14 cellular contexts compared by ENCODE assay signal in genomic region chr13:76148374-76148773, GRCh38.
DNase-seq lines count a peak whose midpoint lies in the region; ATAC-seq and TF ChIP-seq lines count a peak whose summit lies in the region.
"Had no signal": no experiment of that assay in that cellular context is flagged by ENCODE, and none has a peak within 500 bp of the region (broad histone marks: within the 10 kb centered on the region; RNA-seq: fewer than 3 reads in every experiment).

No MANE protein-coding gene starts in this region.

- intact Hi-C loops in left lung (cut with DNase I), result no loop called here

- H3K4me1 ChIP-seq in MM.1S (ENCODE audit: low read length) (peaks cover 22% of the 10 kb centered on the region), left lung (no peaks in the 10 kb centered on the region)

- peak overlapping the region; percentile 7; the same call in 1 of the 2 replicates for H3K4me2 ChIP-seq in MM.1S (ENCODE audit: low read depth, low read length)

- DNase-seq in G401 (ENCODE audit: low spot score) (peak; percentile 8), MM.1S (peak; percentile 72), NCI-H345 (lab: John Stamatoyannopoulos, UW) (peak; percentile 60), left lung (no peak), GM19238 (ENCODE audit: insufficient read length, low spot score) (no peak), DMS53 treated with DMSO at 0.1 percent for 48 hours (lab: John Stamatoyannopoulos, UW; ENCODE audit: unreplicated experiment) (no peak), dermis blood vessel endothelial cell (no peak)
- DNase-seq: CD4-positive, CD25-positive, alpha-beta regulatory T cell; KBM-7; NCI-H1436; NCI-H2029 treated with DMSO at 0.1 percent for 48 hours; NK-92 treated with Interleukin-12 subunit alpha and Interleukin-12 subunit beta, amount 100 ng/mL, for 24 hours; OCI-M1; T-helper 1 cell had no signal

- peak; percentile 76 for ATAC-seq in left lung

- TF ChIP-seq CTCF in MM.1S (IDR thresholded peaks at IDR 0.05; ENCODE audit: low read length) (no peak), left lung (IDR thresholded peaks at IDR 0.05) (no peak)

- H3K4me3 ChIP-seq in MM.1S (ENCODE audit: low read length) (no peak overlapping the region), left lung (no peak overlapping the region)

- in situ Hi-C loops in G401 (cut with HindIII; ENCODE audit: low sequenced_read_pairs), result no loop called here

- no peak overlapping the region for H3K9ac ChIP-seq in MM.1S (ENCODE audit: low read length)

- H3K36me3 ChIP-seq in MM.1S (replicated peaks; ENCODE audit: insufficient read depth, low read length) (no peaks in the 10 kb centered on the region), left lung (no peaks in the 10 kb centered on the region)

- no peak overlapping the region for H2AFZ ChIP-seq in MM.1S (ENCODE audit: low read length)

- H3K27ac ChIP-seq in MM.1S (ENCODE audit: low read length), result no peak overlapping the region
- no peak overlapping the region for H3K27ac ChIP-seq in left lung

- no peaks in the 10 kb centered on the region for H3K79me2 ChIP-seq in MM.1S (ENCODE audit: low read length)

- H3K9me3 ChIP-seq in MM.1S (replicated peaks; ENCODE audit: insufficient read depth, low read length) (no peaks in the 10 kb centered on the region), left lung (no peaks in the 10 kb centered on the region)

- H3K9me2 ChIP-seq in MM.1S (replicated peaks; ENCODE audit: insufficient read depth, low read length), result no peaks in the 10 kb centered on the region

- no peaks in the 10 kb centered on the region for H3K27me3 ChIP-seq in MM.1S (replicated peaks; ENCODE audit: insufficient read depth, low read length)
- no peaks in the 10 kb centered on the region for H3K27me3 ChIP-seq in left lung

- H4K20me1 ChIP-seq in MM.1S (ENCODE audit: insufficient read depth, low read length), result no peaks in the 10 kb centered on the region

- peaks cover 3% of the 10 kb centered on the region; the same call in 1 of the 2 replicates for H3F3A ChIP-seq in MM.1S (ENCODE audit: insufficient read depth, low read length)

Comparison
In these comparisons a context has a peak if more than half of its experiments do, and no peak if none do; other contexts are left out.
1. DNase-seq: peak in G401 (single experiment), MM.1S (single experiment) and NCI-H345 (single experiment); none in left lung (0 of 2), GM19238 (single experiment), DMS53 treated with DMSO at 0.1 percent for 48 hours (single experiment) and dermis blood vessel endothelial cell (single experiment).